ENCODE assay signal across 17 cellular contexts in genomic region chr10:52758406-52758805, GRCh38. TPM values are rescaled to one million over a fixed set of nuclear protein-coding genes. Genes with fewer than 3 reads are reported as not detected.
A peak's percentile ranks its signal among the peaks of the same experiment; 100 is the strongest.
DNase-seq lines count a peak whose midpoint lies in the region; ATAC-seq, FAIRE-seq and TF ChIP-seq lines count a peak whose summit lies in the region.
"Had no signal": no experiment of that assay in that cellular context is flagged by ENCODE, and none has a peak within 500 bp of the region (broad histone marks: within the 10 kb centered on the region; RNA-seq: fewer than 3 reads in every experiment).

No MANE protein-coding gene starts in this region.

- H3K9me3 ChIP-seq in liver (ENCODE audit: control insufficient read depth in 4 of 4, low read length in 3 of 4) (no peaks in the 10 kb centered on the region), HepG2 (ENCODE audit: low read length) (no peaks in the 10 kb centered on the region), right lobe of liver (no peaks in the 10 kb centered on the region)
- H3K9me3 ChIP-seq: BE2C had no signal

- no peak for TF ChIP-seq EP300 in HepG2 (IDR thresholded peaks at IDR 0.05; ENCODE audit: low read depth in 2 of 2, low read length in 2 of 2)
- no peak for TF ChIP-seq EP300 in HepG2 (CRISPR knock-in tag; IDR thresholded peaks at IDR 0.05; ENCODE audit: borderline replicate concordance)

- no peak for ATAC-seq in HepG2
- peak in 1 of 4 donors; percentile 8 for ATAC-seq in right lobe of liver
- ATAC-seq: GM12878 had no signal

- peak overlapping the region; percentile 15 to 39 for H3K27ac ChIP-seq in liver (ENCODE audit: low read depth in 1 of 2, low read length in 2 of 2)
- no peak overlapping the region for H3K27ac ChIP-seq in HepG2 (ENCODE audit: extremely low read length, insufficient read depth, low read length)
- H3K27ac ChIP-seq in right lobe of liver = peak overlapping the region; percentile 48 to 78 (median 52)

- H3K9ac ChIP-seq in liver (ENCODE audit: low read depth in 1 of 2, low read length in 2 of 2) (no peak overlapping the region), HepG2 (ENCODE audit: insufficient read depth, low read depth, low read length) (no peak overlapping the region)

- no peak overlapping the region for H3K4me2 ChIP-seq in HepG2 (ENCODE audit: low read depth, low read length)

- BruUV-seq in HepG2 (replicated peaks; lab: Mats Ljungman, UMichigan) = no TSS peak

- peaks cover 20% of the 10 kb centered on the region for H3K79me2 ChIP-seq in HepG2 (ENCODE audit: insufficient read depth, low read length)

- peaks cover 7 to 42% (median 29%) of the 10 kb centered on the region in 4 donors for H3K4me1 ChIP-seq in liver (ENCODE audit: control insufficient read depth in 4 of 4, insufficient read depth in 4 of 4, low read length in 3 of 4)
- H3K4me1 ChIP-seq in HepG2 (ENCODE audit: insufficient read depth, low read length) = peaks cover 79% of the 10 kb centered on the region
- peaks cover 0 to 41% (median 9%) of the 10 kb centered on the region in 4 donors for H3K4me1 ChIP-seq in right lobe of liver
- H3K4me1 ChIP-seq: BE2C had no signal

- H3K4me3 ChIP-seq in liver (ENCODE audit: low read depth in 1 of 3, low read length in 3 of 3) (no peak overlapping the region), HepG2 (replicated peaks in 1 of 3; ENCODE audit: insufficient read depth in 1 of 3, low read depth in 2 of 3, low read length in 3 of 3) (no peak overlapping the region), right lobe of liver (no peak overlapping the region)
- H3K4me3 ChIP-seq: GM12878 had no signal

- TF ChIP-seq CTCF in liver (IDR thresholded peaks at IDR 0.05; ENCODE audit: low read depth, low read length, missing input control) = no peak
- no peak for TF ChIP-seq CTCF in HepG2 (CRISPR knock-in tag; IDR thresholded peaks at IDR 0.05)
- TF ChIP-seq CTCF in right lobe of liver (IDR thresholded peaks at IDR 0.05) = no peak

- in situ Hi-C loops in HepG2 (cut with HindIII; ENCODE audit: extremely low pct_ligation_motif_present, low pct_unique_long_range_greater_than_20kb) = no loop called here

- H3K27me3 ChIP-seq in liver (ENCODE audit: control insufficient read depth in 4 of 4, insufficient read depth in 4 of 4, low read length in 3 of 4) = no peaks in the 10 kb centered on the region
- H3K27me3 ChIP-seq in HepG2 (ENCODE audit: control insufficient read depth in 1 of 2, insufficient read depth in 2 of 2, low read length in 2 of 2) = no peaks in the 10 kb centered on the region
- no peaks in the 10 kb centered on the region for H3K27me3 ChIP-seq in right lobe of liver
- H3K27me3 ChIP-seq: BE2C had no signal

- WGBS in liver = 79% methylated on average over 2 of the region's 2 CpGs
- WGBS in HepG2 (ENCODE audit: low lambda C conversion rate) = 95% methylated on average over 2 of the region's 2 CpGs
- 55% methylated on average over 2 of the region's 2 CpGs for WGBS in right lobe of liver (ENCODE audit: insufficient coverage, low coverage, low lambda C conversion rate, missing lambda C conversion rate)

- POLR2A ChIA-PET in HepG2 (lab: Yijun Ruan, JAX) = interaction anchor here (1.8 kb wide), 1 partner anchor 13 kb away, joined by 5 read pairs; no protein-coding TSS in a partner anchor

- DNase-seq in HepG2 (ENCODE audit: low spot score) = no peak
- DNase-seq in ecto neural progenitor cell (ENCODE audit: low spot score) = peak; percentile 11
- no peak for DNase-seq in right lobe of liver
- DNase-seq in GM03348 (ENCODE audit: low spot score) = no peak
- no peak for DNase-seq in hypothalamus (lab: John Stamatoyannopoulos, UW)
- no peak for DNase-seq in stimulated activated CD4-positive, alpha-beta T cell treated with anti-CD3 and anti-CD28 coated beads, Interleukin-4, amount 100 ng/mL, for 4 hours
- DNase-seq: BE2C; CD4-positive, alpha-beta memory T cell; DMS153; DMS79; GF-D8; H9 had no signal

- CTCF ChIA-PET in HepG2 (lab: Yijun Ruan, JAX; ENCODE audit: low intra/inter-chr PET ratio, low total read pairs) = no interaction called here

- no peak for TF ChIP-seq POLR2A in HepG2 (IDR thresholded peaks at IDR 0.05; ENCODE audit: insufficient read depth in 1 of 2, low read depth in 2 of 2, low read length in 2 of 2)
- no peak for TF ChIP-seq POLR2A in right lobe of liver (IDR thresholded peaks at IDR 0.05)

- H3K36me3 ChIP-seq in liver (ENCODE audit: control insufficient read depth in 4 of 4, insufficient read depth in 3 of 4, low read depth in 1 of 4, low read length in 3 of 4) (no peaks in the 10 kb centered on the region), HepG2 (replicated peaks in 1 of 2; ENCODE audit: control insufficient read depth in 1 of 2, insufficient read depth in 2 of 2, low read length in 2 of 2) (no peaks in the 10 kb centered on the region; a peak in 1 of 5 replicates), right lobe of liver (no peaks in the 10 kb centered on the region)
- H3K36me3 ChIP-seq: BE2C had no signal

- no peak overlapping the region for H2AFZ ChIP-seq in HepG2 (ENCODE audit: low read length)

- intact Hi-C loops in HepG2 (cut with micrococcal nuclease; ENCODE audit: unreplicated experiment) = no loop called here
- intact Hi-C loops in right lobe of liver (cut with DNase I) = no loop called here

- TF ChIP-seq RAD21 in liver (IDR thresholded peaks at IDR 0.05) (no peak), HepG2 (CRISPR knock-in tag; IDR thresholded peaks at IDR 0.05) (no peak)

- no peak for FAIRE-seq in HepG2 (lab: Jason Lieb, UNC)
- FAIRE-seq: GM12878, H1 had no signal

- H4K20me1 ChIP-seq in HepG2 (ENCODE audit: insufficient read depth, low read length) = no peaks in the 10 kb centered on the region

TF ChIP-seq in liver, 16 proteins besides CTCF, POLR2A, EP300 and RAD21:
- TF ChIP-seq MAX (IDR thresholded peaks at IDR 0.05) = no peak
- TF ChIP-seq JUND (IDR thresholded peaks at IDR 0.05) = no peak

TF ChIP-seq in HepG2, 621 proteins besides CTCF, POLR2A, EP300 and RAD21:
- no peak for TF ChIP-seq MLX (CRISPR knock-in tag; IDR thresholded peaks at IDR 0.05)
- no peak for TF ChIP-seq ARHGAP35 (CRISPR knock-in tag; IDR thresholded peaks at IDR 0.05; ENCODE audit: borderline replicate concordance)
- TF ChIP-seq ISL2 (CRISPR knock-in tag; IDR thresholded peaks at IDR 0.05) = no peak
- TF ChIP-seq E2F5 (CRISPR knock-in tag; conservative IDR thresholded peaks at IDR 0.05) = no peak
- no peak for TF ChIP-seq PRPF4 (IDR thresholded peaks at IDR 0.05; ENCODE audit: low read depth, low read length, poor library complexity, severe bottlenecking)
- TF ChIP-seq SIX4 (CRISPR knock-in tag; IDR thresholded peaks at IDR 0.05) = no peak
- no peak for TF ChIP-seq ZNF577 (CRISPR knock-in tag; IDR thresholded peaks at IDR 0.05; ENCODE audit: borderline replicate concordance, low read depth)

RNA-seq across cellular contexts. Expression of gene MBL2, which starts 14.2 kb away (rescaled TPM):
- total RNA-seq in liver (100 to 1,000 TPM in 1 of 2 donors, 10 to 100 TPM in 1; 36.2 to 222 TPM), HepG2 (2016; rRNA removed; fragmentation: Illumina TruSeq; extraction: Trizol) (9.2 and 9.6 TPM in 2 replicates), right lobe of liver (100 to 1,000 TPM in 3 of 6 experiments, 10 to 100 TPM in 3; 56.4 to 173 (median 94.1) TPM)
- polyA plus RNA-seq in liver (100 to 1,000 TPM in 1 of 2 donors, 10 to 100 TPM in 1; 80.8 to 128 TPM), HepG2 (2011; rRNA removed) (11.9 and 16.2 TPM in 2 replicates)
- total RNA-seq in HepG2 (2016; cell fraction: cytosol; rRNA removed; fragmentation: Illumina TruSeq; extraction: Trizol; ENCODE audit: low read depth) = 0.61 and 0.62 TPM in 2 replicates
- total RNA-seq in HepG2 (2016; cell fraction: insoluble cytoplasmic fraction; rRNA removed; fragmentation: Illumina TruSeq; extraction: Trizol) = 9.0 and 9.5 TPM in 2 replicates
- 2.1 and 2.6 TPM in 2 replicates for total RNA-seq in HepG2 (2016; cell fraction: membrane; rRNA removed; fragmentation: Illumina TruSeq; extraction: Trizol)
- total RNA-seq in HepG2 (2016; cell fraction: nucleus; rRNA removed; fragmentation: Illumina TruSeq; extraction: Trizol) = 11.0 and 12.5 TPM in 2 replicates
- 6.3 and 9.4 TPM in 2 replicates for polyA plus RNA-seq in HepG2 (2011; cell fraction: cytosol; rRNA removed)
- polyA plus RNA-seq in HepG2 (2011; cell fraction: nucleus; rRNA removed) = 5.7 and 6.0 TPM in 2 replicates
- polyA plus RNA-seq in HepG2 (2012) = 3.6 and 4.5 TPM in 2 replicates
- polyA plus RNA-seq in HepG2 (2016; cell fraction: cytosol; fragmentation: Illumina TruSeq; extraction: Trizol; ENCODE audit: low read depth) = 0.41 and 0.43 TPM in 2 replicates
- polyA plus RNA-seq in HepG2 (2016; cell fraction: insoluble cytoplasmic fraction; fragmentation: Illumina TruSeq; extraction: Trizol; ENCODE audit: low read depth) = 10.4 TPM in 2 replicates
- polyA plus RNA-seq in HepG2 (2016; cell fraction: membrane; fragmentation: Illumina TruSeq; extraction: Trizol; ENCODE audit: low read depth) = 1.4 TPM in 2 replicates
- 10.6 and 11.4 TPM in 2 replicates for polyA plus RNA-seq in HepG2 (2016; cell fraction: nucleus; fragmentation: Illumina TruSeq; extraction: Trizol; ENCODE audit: insufficient read depth, low read depth)
- 10.2 TPM in 1 of 2 replicates, not detected in the other for polyA minus RNA-seq in HepG2 (2011; rRNA and poly(A)+ RNA removed; ENCODE audit: low replicate concordance)
- polyA minus RNA-seq in HepG2 (2011; cell fraction: cytosol; rRNA and poly(A)+ RNA removed) = 9.8 and 11.4 TPM in 2 replicates
- 24.7 and 30.8 TPM in 2 replicates for polyA minus RNA-seq in HepG2 (2011; cell fraction: nucleus; rRNA and poly(A)+ RNA removed)
- total RNA-seq: A172; CD4-positive, alpha-beta memory T cell; GM12878; H1; H9 had no signal
- polyA plus RNA-seq: CD14-positive monocyte; CD4-positive, alpha-beta memory T cell; GM12878; H1 had no signal
